In genomic region chr10:29634764-29635625, GRCh38 we compare ENCODE assay signal across 8 cellular contexts. TPM values are rescaled to one million over a fixed set of nuclear protein-coding genes. Genes with fewer than 3 reads are reported as not detected.
DNase-seq lines count a peak whose midpoint lies in the region; ATAC-seq, FAIRE-seq and TF ChIP-seq lines count a peak whose summit lies in the region.

Gene SVIL, minus strand, starts transcription at chr10:29634971. Its CDS starts 79,913 bp downstream, at chr10:29555058.

- intact Hi-C loops in natural killer cell (cut with micrococcal nuclease): loop anchor here (1.0 to 5.0 kb wide), 2 partner anchors 45 to 52 kb away; no protein-coding TSS in a partner anchor

- TF ChIP-seq CTCF in natural killer cell (IDR thresholded peaks at IDR 0.05): no peak

- peak; percentile 2 for ATAC-seq in GM18907 (IDR thresholded peaks at IDR 0.05; ENCODE audit: unreplicated experiment)
- no peak for ATAC-seq in natural killer cell
- ATAC-seq in GM21360 (IDR thresholded peaks at IDR 0.05; ENCODE audit: unreplicated experiment): no peak

- H3K4me3 Mint-ChIP-seq in natural killer cell: peak within 1 kb of the TSS; percentile 78

- no peaks in the 10 kb centered on the region for H3K36me3 Mint-ChIP-seq in natural killer cell

- H3K4me1 Mint-ChIP-seq in natural killer cell: peaks cover 46 to 51% of the 10 kb centered on the region in 2 donors

- H3K27ac Mint-ChIP-seq in natural killer cell: peak within 1 kb of the TSS; percentile 76 to 87

- peak; percentile 67 for DNase-seq in RCC 7860 (ENCODE audit: low spot score)
- peak; percentile 88 for DNase-seq in fibroblast of gingiva (ENCODE audit: low read depth)
- no peak for DNase-seq in natural killer cell
- DNase-seq in D341Med (ENCODE audit: low spot score): no peak
- DNase-seq in SIG-M5 (lab: John Stamatoyannopoulos, UW): no peak
- DNase-seq in SK-N-DZ (ENCODE audit: low spot score): no peak

- H3K27me3 Mint-ChIP-seq in natural killer cell (ENCODE audit: low read depth in 2 of 2): peaks cover 0 to 3% of the 10 kb centered on the region in 2 donors

- H3K9me3 Mint-ChIP-seq in natural killer cell: no peaks in the 10 kb centered on the region

- FAIRE-seq in RCC 7860 (lab: Jason Lieb, UNC): peak; percentile 36

RNA-seq across cellular contexts. Expression of gene SVIL, which starts in this region (rescaled TPM):
- total RNA-seq in natural killer cell: 10 to 100 TPM; 24.9 to 57.2 (median 33.5) TPM
- 5.2 and 14.2 TPM in 2 replicates for polyA plus RNA-seq in SK-N-DZ (2014; cell fraction: cytosol; rRNA removed)
- 7.2 and 14.2 TPM in 2 replicates for polyA plus RNA-seq in SK-N-DZ (2014; cell fraction: nucleus; rRNA removed)

Comparison
In these comparisons a context has a peak if more than half of its experiments do, and no peak if none do; other contexts are left out.
1. DNase-seq: peak in RCC 7860 (single experiment) and fibroblast of gingiva (single experiment); none in natural killer cell (single experiment), D341Med (single experiment), SIG-M5 (single experiment) and SK-N-DZ (single experiment).